ENCODE assay signal across 1 cellular context in genomic region chr3:141105828-141106628, GRCh38.
TF ChIP-seq lines count a peak whose summit lies in the region.

No MANE protein-coding gene starts in this region.

TF ChIP-seq in K562, 482 proteins besides CTCF, POLR2A, EP300 and RAD21 (continued from another document):
- TF ChIP-seq, protein P1, sequence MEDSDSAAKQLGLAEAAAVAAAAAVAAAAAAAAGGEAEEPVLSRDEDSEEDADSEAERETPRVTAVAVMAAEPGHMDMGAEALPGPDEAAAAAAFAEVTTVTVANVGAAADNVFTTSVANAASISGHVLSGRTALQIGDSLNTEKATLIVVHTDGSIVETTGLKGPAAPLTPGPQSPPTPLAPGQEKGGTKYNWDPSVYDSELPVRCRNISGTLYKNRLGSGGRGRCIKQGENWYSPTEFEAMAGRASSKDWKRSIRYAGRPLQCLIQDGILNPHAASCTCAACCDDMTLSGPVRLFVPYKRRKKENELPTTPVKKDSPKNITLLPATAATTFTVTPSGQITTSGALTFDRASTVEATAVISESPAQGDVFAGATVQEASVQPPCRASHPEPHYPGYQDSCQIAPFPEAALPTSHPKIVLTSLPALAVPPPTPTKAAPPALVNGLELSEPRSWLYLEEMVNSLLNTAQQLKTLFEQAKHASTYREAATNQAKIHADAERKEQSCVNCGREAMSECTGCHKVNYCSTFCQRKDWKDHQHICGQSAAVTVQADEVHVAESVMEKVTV (CRISPR knock-in tag; IDR thresholded peaks at IDR 0.05) = peak; percentile 57
- TF ChIP-seq ZZZ3 (IDR thresholded peaks at IDR 0.05) (no peak), PKNOX1 (IDR thresholded peaks at IDR 0.05) (peak; percentile 62), TEAD4 (IDR thresholded peaks at IDR 0.05; ENCODE audit: low read length) (0 out of 2 replicates have a peak, but pooled peaks have one; percentile 8), TEAD4 (CRISPR knock-in tag; IDR thresholded peaks at IDR 0.05; ENCODE audit: borderline replicate concordance) (no peak), SMC3 (conservative IDR thresholded peaks at IDR 0.05; ENCODE audit: insufficient read depth, low read depth, low read length) (peak; percentile 60; the same call in 1 of the 2 replicates)
